Comparison of ENCODE assay signal across 9 cellular contexts in the genomic region with DNA sequence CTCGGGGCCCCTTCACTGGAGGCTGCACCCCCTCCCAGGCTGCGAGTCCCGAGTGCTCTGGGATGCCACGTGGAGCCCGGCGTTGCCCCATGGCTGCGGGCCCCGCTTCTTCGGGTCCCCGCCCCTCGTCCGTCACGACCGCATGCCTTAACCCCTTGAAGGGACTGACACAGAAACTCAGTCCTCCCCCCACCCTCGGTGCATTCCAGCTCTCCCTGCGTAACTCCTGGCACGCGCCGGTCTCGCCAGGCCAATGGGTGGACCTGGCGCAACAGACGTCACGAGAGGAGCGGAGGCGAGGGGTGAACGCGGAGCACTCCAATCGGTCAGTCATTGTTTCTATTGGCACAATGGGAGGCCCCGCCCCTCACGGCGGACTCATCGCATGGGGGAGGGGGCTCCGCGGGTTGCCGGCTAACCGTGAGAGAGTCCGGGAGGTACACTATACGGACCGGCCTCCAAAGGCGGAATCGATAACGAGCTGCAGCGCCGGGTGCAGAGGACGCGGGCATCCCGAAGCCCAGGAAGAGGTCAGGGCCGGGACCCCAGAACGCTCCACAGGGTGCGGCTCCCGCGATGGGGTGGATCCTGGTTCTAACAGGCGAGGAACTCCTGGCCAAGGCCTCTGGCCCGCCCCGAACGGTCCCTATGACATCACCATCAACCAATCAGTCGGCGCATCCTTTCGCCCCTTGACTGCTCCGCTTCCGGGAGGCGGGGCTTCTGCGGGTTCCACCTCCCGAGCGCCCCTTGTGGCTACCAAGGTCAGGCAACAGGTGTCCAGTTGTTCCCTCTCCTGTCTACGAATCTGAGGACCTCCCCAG. TPM values are rescaled to one million over a fixed set of nuclear protein-coding genes. Genes with fewer than 3 reads are reported as not detected.
DNase-seq lines count a peak whose midpoint lies in the region; ATAC-seq and TF ChIP-seq lines count a peak whose summit lies in the region.
"Had no signal": no experiment of that assay in that cellular context is flagged by ENCODE, and none has a peak within 500 bp of the region (broad histone marks: within the 10 kb centered on the region; RNA-seq: fewer than 3 reads in every experiment).

No MANE protein-coding gene starts in this region.

- no peaks in the 10 kb centered on the region for H3K9me3 ChIP-seq in smooth muscle cell (replicated peaks; ENCODE audit: low read depth)

- peaks cover 9% of the 10 kb centered on the region; the same call in 1 of the 2 replicates for H3K9me3 Mint-ChIP-seq in WTC11
- H3K9me3 Mint-ChIP-seq in immature natural killer cell, result peaks cover 0 to 2% (median 0%) of the 10 kb centered on the region in 6 donors

- TF ChIP-seq CTCF in WTC11 (IDR thresholded peaks at IDR 0.05) (peak; percentile 64; the same call in 1 of the 2 replicates), smooth muscle cell (IDR thresholded peaks at IDR 0.05; ENCODE audit: borderline replicate concordance, insufficient read depth, poor library complexity, severe bottlenecking) (peak; percentile 79)

- H3K36me3 Mint-ChIP-seq in WTC11 (peaks cover 32% of the 10 kb centered on the region), immature natural killer cell (no peaks in the 10 kb centered on the region)

- peak overlapping the region; percentile 57 for H3K4me3 ChIP-seq in smooth muscle cell

- H4K20me1 ChIP-seq in smooth muscle cell (ENCODE audit: low read depth), result peaks cover 6% of the 10 kb centered on the region

- peak overlapping the region; percentile 72 for H3K27ac ChIP-seq in caudate nucleus (ENCODE audit: low read depth, low read length)
- H3K27ac ChIP-seq in smooth muscle cell (ENCODE audit: low read depth), result peak overlapping the region; percentile 91

- peak; percentile 79 for ATAC-seq in GM18520 (IDR thresholded peaks at IDR 0.05; ENCODE audit: unreplicated experiment)
- ATAC-seq in HG03060 (IDR thresholded peaks at IDR 0.05; ENCODE audit: low read depth, unreplicated experiment), result peak; percentile 71
- peak; percentile 79 for ATAC-seq in WTC11

- H3K27me3 Mint-ChIP-seq in WTC11 (ENCODE audit: low read depth) (no peaks in the 10 kb centered on the region), immature natural killer cell (ENCODE audit: low read depth in 3 of 3) (peaks cover 18 to 30% (median 26%) of the 10 kb centered on the region in 3 donors)

- peak overlapping the region; percentile 87 for H3K9ac ChIP-seq in smooth muscle cell (ENCODE audit: low read depth)

- no peaks in the 10 kb centered on the region for H3K79me2 ChIP-seq in smooth muscle cell (ENCODE audit: low read depth)

- DNase-seq in 8988T, result peak; percentile 91
- DNase-seq in NCI-H2171 treated with DMSO at 0.1 percent for 48 hours (lab: John Stamatoyannopoulos, UW), result peak; percentile 93
- DNase-seq in WTC11 (ENCODE audit: low spot score), result peak; percentile 99
- peak; percentile 55 to 98 (median 93) for DNase-seq in caudate nucleus (lab: John Stamatoyannopoulos, UW)
- DNase-seq in immature natural killer cell, result peak; percentile 86 to 87 (median 86)
- peak; percentile 97 for DNase-seq in smooth muscle cell (lab: John Stamatoyannopoulos, UW; ENCODE audit: unreplicated experiment)
- DNase-seq: DND-41 had no signal

- H3K4me3 Mint-ChIP-seq in WTC11 (peak overlapping the region; percentile 88), immature natural killer cell (peak overlapping the region; percentile 76 to 89 (median 81))

- no peaks in the 10 kb centered on the region for H3K36me3 ChIP-seq in smooth muscle cell (ENCODE audit: low read depth)

- H2AFZ ChIP-seq in smooth muscle cell (ENCODE audit: low read depth), result no peak overlapping the region

- CTCF ChIA-PET in WTC11 (lab: Charles Lee), result interaction anchor here (0.6 to 5.2 kb wide), 23 partner anchors 10 to 469 kb away, joined by 3 to 51 read pairs (median 4); partner anchors contain the start of genes IP6K2, LAMB2, NCKIPSD and NDUFAF3

- H3K27ac Mint-ChIP-seq in WTC11, result peak overlapping the region; percentile 100
- H3K27ac Mint-ChIP-seq in immature natural killer cell, result peak overlapping the region in 3 of 6 donors; percentile 32 to 46 (median 35)

- POLR2A ChIA-PET in WTC11 (lab: Charles Lee), result interaction anchor here (0.6 to 4.4 kb wide), 12 partner anchors 12 to 457 kb away, joined by 3 to 41 read pairs (median 4); partner anchors contain the start of genes ARIH2, ATRIP, IP6K2 and NDUFAF3

- H3F3A ChIP-seq in smooth muscle cell (ENCODE audit: low read depth), result peaks cover 7% of the 10 kb centered on the region

- no peaks in the 10 kb centered on the region for H3K27me3 ChIP-seq in smooth muscle cell (ENCODE audit: low read depth)

- H3K4me1 Mint-ChIP-seq in WTC11 (peaks cover 14% of the 10 kb centered on the region), immature natural killer cell (peaks cover 18 to 26% of the 10 kb centered on the region in 2 donors)

- peak overlapping the region; percentile 87 for H3K4me2 ChIP-seq in smooth muscle cell

- under 1% methylated on average over 63 of the region's 66 CpGs for WGBS in smooth muscle cell (ENCODE audit: low lambda C conversion rate)

- H3K4me1 ChIP-seq in smooth muscle cell (ENCODE audit: low read depth), result peaks cover 4% of the 10 kb centered on the region

TF ChIP-seq in WTC11, 78 proteins besides CTCF, POLR2A, EP300 and RAD21 (continues in another document):
- 0 out of 2 replicates have a peak, but pooled peaks have one; percentile 29 for TF ChIP-seq GTF2I (CRISPR knock-in tag; conservative IDR thresholded peaks at IDR 0.05)
- TF ChIP-seq FOXK1 (CRISPR knock-in tag; IDR thresholded peaks at IDR 0.05), result peak; percentile 96
- TF ChIP-seq, protein P1, sequence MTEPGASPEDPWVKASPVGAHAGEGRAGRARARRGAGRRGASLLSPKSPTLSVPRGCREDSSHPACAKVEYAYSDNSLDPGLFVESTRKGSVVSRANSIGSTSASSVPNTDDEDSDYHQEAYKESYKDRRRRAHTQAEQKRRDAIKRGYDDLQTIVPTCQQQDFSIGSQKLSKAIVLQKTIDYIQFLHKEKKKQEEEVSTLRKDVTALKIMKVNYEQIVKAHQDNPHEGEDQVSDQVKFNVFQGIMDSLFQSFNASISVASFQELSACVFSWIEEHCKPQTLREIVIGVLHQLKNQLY (CRISPR knock-in tag; IDR thresholded peaks at IDR 0.05), result no peak
- no peak for TF ChIP-seq SMAD4 (CRISPR knock-in tag; IDR thresholded peaks at IDR 0.05)
- peak; percentile 95 for TF ChIP-seq TP53 (CRISPR knock-in tag; IDR thresholded peaks at IDR 0.05)
- TF ChIP-seq ZNF219 (CRISPR knock-in tag; IDR thresholded peaks at IDR 0.05; ENCODE audit: borderline replicate concordance), result no peak
- no peak for TF ChIP-seq ZNF512 (CRISPR knock-in tag; IDR thresholded peaks at IDR 0.05; ENCODE audit: borderline replicate concordance)
- TF ChIP-seq FOXP4 (CRISPR knock-in tag; IDR thresholded peaks at IDR 0.05), result peak; percentile 94
- TF ChIP-seq CREM (CRISPR knock-in tag; IDR thresholded peaks at IDR 0.05), result peak; percentile 89

RNA-seq across cellular contexts. Expression of gene CELSR3, which starts 1.0 kb away (rescaled TPM):
- 27.9 to 35.7 TPM (median 32.7 TPM) in 3 replicates for total RNA-seq in WTC11 (2021)
- under 1 TPM in 2 of 3 donors, not detected in 1; 0.46 to 0.48 TPM for polyA plus RNA-seq in immature natural killer cell
- 2.5 and 3.1 TPM in 2 replicates for total RNA-seq in smooth muscle cell
- polyA plus RNA-seq in smooth muscle cell, result 1.5 and 2.4 TPM in 2 replicates

RNA-seq across cellular contexts. Expression of gene NCKIPSD, which starts 22.0 kb away (rescaled TPM):
- total RNA-seq in WTC11 (2021) (40.1 to 50.1 TPM (median 47.1 TPM) in 3 replicates), smooth muscle cell (18.3 and 21.6 TPM in 2 replicates)
- polyA plus RNA-seq in immature natural killer cell (1 to 10 TPM; 4.8 to 8.7 (median 5.6) TPM), smooth muscle cell (13.8 and 21.9 TPM in 2 replicates)

RNA-seq across cellular contexts. Expression of gene SLC26A6, which starts 28.4 kb away (rescaled TPM):
- total RNA-seq in WTC11 (2021) (57.2 to 58.9 TPM (median 57.8 TPM) in 3 replicates), smooth muscle cell (28.4 and 29.4 TPM in 2 replicates)
- polyA plus RNA-seq in immature natural killer cell (1 to 10 TPM; 2.2 to 7.8 (median 5.1) TPM), smooth muscle cell (34.8 and 42.4 TPM in 2 replicates)

RNA-seq across cellular contexts. Expression of gene TMEM89, which starts 42.1 kb away (rescaled TPM):
- total RNA-seq in WTC11 (2021) (0.53 to 0.66 TPM in 2 of 3 replicates, not detected in the other), smooth muscle cell (not detected in 2 replicates)
- polyA plus RNA-seq in immature natural killer cell (not detected), smooth muscle cell (0.25 and 0.47 TPM in 2 replicates)

RNA-seq across cellular contexts. Expression of gene IP6K2, which starts 53.3 kb away (rescaled TPM):
- total RNA-seq in WTC11 (2021), result 113 to 123 TPM (median 114 TPM) in 3 replicates
- polyA plus RNA-seq in immature natural killer cell, result 10 to 100 TPM; 55.5 to 82.3 (median 63.7) TPM
- 106 and 119 TPM in 2 replicates for total RNA-seq in smooth muscle cell
- 113 and 124 TPM in 2 replicates for polyA plus RNA-seq in smooth muscle cell

Comparison
In these comparisons a context has a peak if more than half of its experiments do, and no peak if none do; other contexts are left out.
1. Peak in every context shown above with its lines: DNase-seq, ATAC-seq, H3K4me3 ChIP-seq and H3K27ac ChIP-seq.